In the genomic region with DNA sequence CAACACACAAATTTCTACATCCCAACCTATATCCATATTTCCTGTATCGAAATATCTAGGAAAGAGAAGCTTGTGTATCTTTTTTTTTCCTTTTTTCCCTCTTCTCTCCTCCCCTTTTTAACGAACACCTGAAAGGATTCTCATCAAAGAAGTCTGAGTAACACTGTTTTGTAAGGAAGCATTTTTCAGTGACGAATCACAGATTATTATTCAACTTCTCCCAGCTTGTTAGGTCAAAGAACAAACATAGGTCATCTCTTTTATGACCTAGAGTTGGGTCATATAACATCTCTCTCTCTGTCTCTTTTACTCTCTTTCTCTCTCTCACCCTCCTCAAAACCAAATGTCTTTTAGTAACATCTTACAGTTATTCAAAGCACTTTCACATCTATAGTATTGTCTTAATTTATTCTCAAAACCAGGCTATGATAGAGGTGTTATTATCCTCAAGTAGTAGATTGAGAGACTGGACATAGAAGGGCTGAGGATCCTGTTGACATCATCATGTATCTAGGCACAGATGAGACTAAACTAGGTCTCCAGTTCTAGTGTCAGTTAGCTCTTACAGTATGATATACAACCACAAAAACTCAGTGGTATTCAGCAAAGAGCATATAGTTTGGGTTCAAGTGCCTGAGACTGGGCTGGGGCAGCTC, we compare ENCODE assay signal across 18 cellular contexts.
A peak's percentile ranks its signal among the peaks of the same experiment; 100 is the strongest.
DNase-seq lines count a peak whose midpoint lies in the region; ATAC-seq, FAIRE-seq and TF ChIP-seq lines count a peak whose summit lies in the region.
"Had no signal": no experiment of that assay in that cellular context is flagged by ENCODE, and none has a peak within 500 bp of the region (broad histone marks: within the 10 kb centered on the region; RNA-seq: fewer than 3 reads in every experiment).

No MANE protein-coding gene starts in this region.

- H3K27ac ChIP-seq in HUES48 (ENCODE audit: low read depth, low read length) (peak overlapping the region; percentile 26), body of pancreas (peak overlapping the region in 1 of 4 donors; percentile 22), kidney (ENCODE audit: low read depth in 2 of 2, low read length in 2 of 2) (no peak overlapping the region), ovary (no peak overlapping the region), spleen (no peak overlapping the region)
- H3K27ac ChIP-seq: thyroid gland had no signal

- H3K4me1 ChIP-seq in HUES48 (ENCODE audit: control insufficient read depth, insufficient read depth, low read length) (peaks cover 10% of the 10 kb centered on the region), body of pancreas (peaks cover 10% of the 10 kb centered on the region), kidney (ENCODE audit: control insufficient read depth in 1 of 2, insufficient read depth in 1 of 2, low read depth in 1 of 2, low read length in 2 of 2) (peaks cover 5 to 6% of the 10 kb centered on the region in 2 donors), ovary (ENCODE audit: insufficient read depth) (no peaks in the 10 kb centered on the region), spleen (no peaks in the 10 kb centered on the region)

- H3K27me3 ChIP-seq in HUES48 (ENCODE audit: control insufficient read depth, insufficient read depth, low read length) (no peaks in the 10 kb centered on the region), body of pancreas (no peaks in the 10 kb centered on the region), ovary (no peaks in the 10 kb centered on the region), spleen (replicated peaks in 1 of 7) (no peaks in the 10 kb centered on the region)
- H3K27me3 ChIP-seq: thyroid gland had no signal

- H3K9ac ChIP-seq in HUES48 (ENCODE audit: low read depth, low read length) (no peak overlapping the region), kidney (ENCODE audit: low read length in 2 of 2) (no peak overlapping the region)

- no peak overlapping the region for H3K4me3 ChIP-seq in HUES48 (ENCODE audit: low read depth, low read length)
- no peak overlapping the region for H3K4me3 ChIP-seq in body of pancreas
- no peak overlapping the region for H3K4me3 ChIP-seq in kidney (ENCODE audit: low read length in 2 of 2)
- H3K4me3 ChIP-seq in ovary, result no peak overlapping the region
- no peak overlapping the region for H3K4me3 ChIP-seq in spleen
- H3K4me3 ChIP-seq: K562, thyroid gland had no signal

- TF ChIP-seq POLR2A in body of pancreas (IDR thresholded peaks at IDR 0.05) (no peak), ovary (IDR thresholded peaks at IDR 0.05) (no peak), spleen (IDR thresholded peaks at IDR 0.05) (no peak)

- intact Hi-C loops in body of pancreas (cut with DNase I) (no loop called here), kidney (cut with DNase I) (no loop called here), ovary (cut with DNase I) (no loop called here), cardiac septum (cut with DNase I) (no loop called here), spleen (cut with DNase I; ENCODE audit: low total_unique reads) (no loop called here)

- peak; percentile 38 for ATAC-seq in body of pancreas
- ATAC-seq: K562, natural killer cell had no signal

- DNase-seq in A172 (ENCODE audit: low spot score) (peak; percentile 51), body of pancreas (no peak), kidney (no peak), ovary (no peak), cardiac septum (ENCODE audit: low spot score) (no peak), iPS-NIHi7 (ENCODE audit: extremely low spot score) (no peak), spleen (no peak)
- DNase-seq: activated CD4-positive, alpha-beta T cell treated with anti-CD3 and anti-CD28 coated beads for 4 hours; central memory CD4-positive, alpha-beta T cell; DMS79; H7; left cardiac atrium; natural killer cell; NCI-H187; NK-92 treated with Interleukin-12 subunit alpha and Interleukin-12 subunit beta, amount 100 ng/mL, for 24 hours had no signal

- no peak for TF ChIP-seq EP300 in ovary (IDR thresholded peaks at IDR 0.05)

- H3K36me3 ChIP-seq in HUES48 (ENCODE audit: control insufficient read depth, insufficient read depth, low read length), result no peaks in the 10 kb centered on the region
- H3K36me3 ChIP-seq in body of pancreas (replicated peaks in 1 of 2; ENCODE audit: insufficient read depth in 1 of 2, low read depth in 2 of 2), result no peaks in the 10 kb centered on the region
- no peaks in the 10 kb centered on the region for H3K36me3 ChIP-seq in kidney (ENCODE audit: control insufficient read depth in 1 of 2, insufficient read depth in 2 of 2, low read length in 2 of 2)
- H3K36me3 ChIP-seq in ovary, result no peaks in the 10 kb centered on the region
- no peaks in the 10 kb centered on the region for H3K36me3 ChIP-seq in spleen
- H3K36me3 ChIP-seq: thyroid gland had no signal

- TF ChIP-seq CTCF in body of pancreas (IDR thresholded peaks at IDR 0.05), result no peak
- TF ChIP-seq CTCF in kidney (IDR thresholded peaks at IDR 0.05; ENCODE audit: borderline replicate concordance, extremely low read depth, insufficient read depth), result no peak
- TF ChIP-seq CTCF in ovary (IDR thresholded peaks at IDR 0.05), result no peak
- no peak for TF ChIP-seq CTCF in spleen (IDR thresholded peaks at IDR 0.05 in 8 of 11, conservative IDR thresholded peaks at IDR 0.05 in 3 of 11)

- H3K9me3 ChIP-seq in HUES48 (ENCODE audit: control insufficient read depth, insufficient read depth, low read length) (peaks cover 6% of the 10 kb centered on the region; the same call in 1 of the 2 replicates), body of pancreas (no peaks in the 10 kb centered on the region), kidney (ENCODE audit: control insufficient read depth in 1 of 2, low read length in 2 of 2) (peaks cover 0 to 5% of the 10 kb centered on the region in 2 donors), ovary (no peaks in the 10 kb centered on the region), spleen (peaks cover 0 to 16% (median 11%) of the 10 kb centered on the region in 8 donors)
- H3K9me3 ChIP-seq: thyroid gland had no signal

- peak; percentile 21 for FAIRE-seq in kidney (lab: Jason Lieb, UNC)

- 60 to 69% methylated on average over 3 of the region's 3 CpGs for WGBS in body of pancreas, 2 donors
- WGBS in ovary, 3 donors, result 73 to 80% (median 76%) methylated on average over 3 of the region's 3 CpGs
- WGBS in spleen, 5 donors, result 75 to 89% (median 86%) methylated on average over 3 of the region's 3 CpGs
